ENCODE assay signal across 1 cellular context in the genomic region with DNA sequence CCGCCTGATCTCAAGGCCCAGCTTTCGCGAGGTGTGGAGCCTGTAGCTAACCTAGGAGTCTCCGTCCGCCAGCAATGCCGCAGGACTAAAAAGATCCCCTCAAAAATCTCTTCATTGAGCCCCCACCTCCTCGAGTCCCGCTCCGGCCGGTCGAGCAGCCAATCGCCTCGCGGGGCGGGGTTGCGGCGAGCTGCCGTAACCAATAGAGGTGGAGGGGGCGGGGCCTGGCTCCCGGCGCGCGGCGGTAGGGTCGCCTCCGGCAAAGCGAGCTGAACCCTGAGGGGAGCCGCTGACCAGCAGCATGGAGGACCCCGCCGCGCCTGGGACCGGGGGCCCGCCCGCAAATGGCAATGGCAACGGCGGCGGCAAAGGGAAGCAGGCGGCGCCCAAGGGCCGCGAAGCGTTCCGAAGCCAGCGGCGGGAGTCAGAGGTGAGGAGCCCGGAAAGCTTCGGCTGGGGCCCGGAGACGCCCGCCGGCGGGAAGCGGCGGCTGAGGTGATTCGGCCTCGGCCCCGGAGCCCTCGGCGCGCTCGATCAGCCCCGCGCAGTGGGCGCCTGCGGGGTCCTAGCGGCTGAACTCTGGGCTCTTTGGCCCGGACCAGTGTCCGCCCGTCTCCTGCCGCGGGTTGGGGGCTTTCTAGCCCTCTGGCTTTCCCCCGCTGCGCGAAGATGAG.
TF ChIP-seq lines count a peak whose summit lies in the region.

Gene STRIP2 (plus strand): TSS at position 261 of the 674 bp plus-strand sequence. CDS start 41 bp downstream, at position 302.

TF ChIP-seq in K562, 482 proteins besides CTCF, POLR2A, EP300 and RAD21 (continued from another document and continues in another):
- TF ChIP-seq NR2C1 (IDR thresholded peaks at IDR 0.05) (no peak), NR2C1 (tag; IDR thresholded peaks at IDR 0.05) (no peak), MEF2D (tag; conservative IDR thresholded peaks at IDR 0.05; ENCODE audit: low read depth) (no peak), CREM (IDR thresholded peaks at IDR 0.05; ENCODE audit: low read depth) (peak; percentile 55), PHB2 (IDR thresholded peaks at IDR 0.05; ENCODE audit: low read depth) (no peak), CBX2 (IDR thresholded peaks at IDR 0.05; ENCODE audit: insufficient read depth, low read length, poor library complexity, severe bottlenecking) (no peak), GATAD2A (IDR thresholded peaks at IDR 0.05) (peak; percentile 92), ZNF507 (tag; conservative IDR thresholded peaks at IDR 0.05) (no peak), TBP (optimal IDR thresholded peaks at IDR 0.05; ENCODE audit: low read depth, low read length) (peak; percentile 94), TAF15 (IDR thresholded peaks at IDR 0.05; ENCODE audit: low read depth, low read length) (no peak), ZBTB17 (CRISPR knock-in tag; IDR thresholded peaks at IDR 0.05) (peak; percentile 81; the same call in 1 of the 2 replicates), THAP7 (CRISPR knock-in tag; IDR thresholded peaks at IDR 0.05) (no peak), KLF10 (CRISPR knock-in tag; IDR thresholded peaks at IDR 0.05) (no peak), RERE (CRISPR knock-in tag; IDR thresholded peaks at IDR 0.05; ENCODE audit: borderline replicate concordance) (no peak), CBX3 (IDR thresholded peaks at IDR 0.05; ENCODE audit: borderline replicate concordance in 1 of 2, low read length in 2 of 2) (0 out of 3 replicates have a peak, but pooled peaks of 1 of the 2 experiments have one; percentile 32), BMI1 (IDR thresholded peaks at IDR 0.05; ENCODE audit: low read length) (no peak), ZNF184 (CRISPR knock-in tag; IDR thresholded peaks at IDR 0.05) (no peak), ZFP30 (CRISPR knock-in tag; IDR thresholded peaks at IDR 0.05; ENCODE audit: borderline replicate concordance) (no peak), ZNF140 (CRISPR knock-in tag; IDR thresholded peaks at IDR 0.05) (no peak), SP1 (CRISPR knock-in tag; IDR thresholded peaks at IDR 0.05) (peak; percentile 100), MBD2 (IDR thresholded peaks at IDR 0.05; ENCODE audit: borderline replicate concordance, low read depth) (peak; percentile 89; the same call in 1 of the 2 replicates), MYNN (IDR thresholded peaks at IDR 0.05) (no peak), MYNN (CRISPR knock-in tag; IDR thresholded peaks at IDR 0.05) (no peak), U2AF1 (optimal IDR thresholded peaks at IDR 0.05; ENCODE audit: low read depth, low read length) (peak; percentile 98), BHLHE40 (IDR thresholded peaks at IDR 0.05; ENCODE audit: low read length) (no peak; the same call in 1 of the 2 replicates), FOXK2 (conservative IDR thresholded peaks at IDR 0.05 in 1 of 2, IDR thresholded peaks at IDR 0.05 in 1 of 2; ENCODE audit: low read depth in 2 of 2) (peak in 1 of 2 experiments; percentile 95; a peak in 2 of 4 replicates), SMARCE1 (IDR thresholded peaks at IDR 0.05) (no peak)
- TF ChIP-seq, protein P1, sequence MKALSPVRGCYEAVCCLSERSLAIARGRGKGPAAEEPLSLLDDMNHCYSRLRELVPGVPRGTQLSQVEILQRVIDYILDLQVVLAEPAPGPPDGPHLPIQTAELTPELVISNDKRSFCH (CRISPR knock-in tag; IDR thresholded peaks at IDR 0.05): no peak
- TF ChIP-seq, protein P1 (tag; IDR thresholded peaks at IDR 0.05): peak; percentile 71; the same call in 1 of the 2 replicates
- TF ChIP-seq, protein P2, sequence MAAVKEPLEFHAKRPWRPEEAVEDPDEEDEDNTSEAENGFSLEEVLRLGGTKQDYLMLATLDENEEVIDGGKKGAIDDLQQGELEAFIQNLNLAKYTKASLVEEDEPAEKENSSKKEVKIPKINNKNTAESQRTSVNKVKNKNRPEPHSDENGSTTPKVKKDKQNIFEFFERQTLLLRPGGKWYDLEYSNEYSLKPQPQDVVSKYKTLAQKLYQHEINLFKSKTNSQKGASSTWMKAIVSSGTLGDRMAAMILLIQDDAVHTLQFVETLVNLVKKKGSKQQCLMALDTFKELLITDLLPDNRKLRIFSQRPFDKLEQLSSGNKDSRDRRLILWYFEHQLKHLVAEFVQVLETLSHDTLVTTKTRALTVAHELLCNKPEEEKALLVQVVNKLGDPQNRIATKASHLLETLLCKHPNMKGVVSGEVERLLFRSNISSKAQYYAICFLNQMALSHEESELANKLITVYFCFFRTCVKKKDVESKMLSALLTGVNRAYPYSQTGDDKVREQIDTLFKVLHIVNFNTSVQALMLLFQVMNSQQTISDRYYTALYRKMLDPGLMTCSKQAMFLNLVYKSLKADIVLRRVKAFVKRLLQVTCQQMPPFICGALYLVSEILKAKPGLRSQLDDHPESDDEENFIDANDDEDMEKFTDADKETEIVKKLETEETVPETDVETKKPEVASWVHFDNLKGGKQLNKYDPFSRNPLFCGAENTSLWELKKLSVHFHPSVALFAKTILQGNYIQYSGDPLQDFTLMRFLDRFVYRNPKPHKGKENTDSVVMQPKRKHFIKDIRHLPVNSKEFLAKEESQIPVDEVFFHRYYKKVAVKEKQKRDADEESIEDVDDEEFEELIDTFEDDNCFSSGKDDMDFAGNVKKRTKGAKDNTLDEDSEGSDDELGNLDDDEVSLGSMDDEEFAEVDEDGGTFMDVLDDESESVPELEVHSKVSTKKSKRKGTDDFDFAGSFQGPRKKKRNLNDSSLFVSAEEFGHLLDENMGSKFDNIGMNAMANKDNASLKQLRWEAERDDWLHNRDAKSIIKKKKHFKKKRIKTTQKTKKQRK (IDR thresholded peaks at IDR 0.05; ENCODE audit: borderline replicate concordance, low read depth, low read length): no peak
- TF ChIP-seq, protein P3, sequence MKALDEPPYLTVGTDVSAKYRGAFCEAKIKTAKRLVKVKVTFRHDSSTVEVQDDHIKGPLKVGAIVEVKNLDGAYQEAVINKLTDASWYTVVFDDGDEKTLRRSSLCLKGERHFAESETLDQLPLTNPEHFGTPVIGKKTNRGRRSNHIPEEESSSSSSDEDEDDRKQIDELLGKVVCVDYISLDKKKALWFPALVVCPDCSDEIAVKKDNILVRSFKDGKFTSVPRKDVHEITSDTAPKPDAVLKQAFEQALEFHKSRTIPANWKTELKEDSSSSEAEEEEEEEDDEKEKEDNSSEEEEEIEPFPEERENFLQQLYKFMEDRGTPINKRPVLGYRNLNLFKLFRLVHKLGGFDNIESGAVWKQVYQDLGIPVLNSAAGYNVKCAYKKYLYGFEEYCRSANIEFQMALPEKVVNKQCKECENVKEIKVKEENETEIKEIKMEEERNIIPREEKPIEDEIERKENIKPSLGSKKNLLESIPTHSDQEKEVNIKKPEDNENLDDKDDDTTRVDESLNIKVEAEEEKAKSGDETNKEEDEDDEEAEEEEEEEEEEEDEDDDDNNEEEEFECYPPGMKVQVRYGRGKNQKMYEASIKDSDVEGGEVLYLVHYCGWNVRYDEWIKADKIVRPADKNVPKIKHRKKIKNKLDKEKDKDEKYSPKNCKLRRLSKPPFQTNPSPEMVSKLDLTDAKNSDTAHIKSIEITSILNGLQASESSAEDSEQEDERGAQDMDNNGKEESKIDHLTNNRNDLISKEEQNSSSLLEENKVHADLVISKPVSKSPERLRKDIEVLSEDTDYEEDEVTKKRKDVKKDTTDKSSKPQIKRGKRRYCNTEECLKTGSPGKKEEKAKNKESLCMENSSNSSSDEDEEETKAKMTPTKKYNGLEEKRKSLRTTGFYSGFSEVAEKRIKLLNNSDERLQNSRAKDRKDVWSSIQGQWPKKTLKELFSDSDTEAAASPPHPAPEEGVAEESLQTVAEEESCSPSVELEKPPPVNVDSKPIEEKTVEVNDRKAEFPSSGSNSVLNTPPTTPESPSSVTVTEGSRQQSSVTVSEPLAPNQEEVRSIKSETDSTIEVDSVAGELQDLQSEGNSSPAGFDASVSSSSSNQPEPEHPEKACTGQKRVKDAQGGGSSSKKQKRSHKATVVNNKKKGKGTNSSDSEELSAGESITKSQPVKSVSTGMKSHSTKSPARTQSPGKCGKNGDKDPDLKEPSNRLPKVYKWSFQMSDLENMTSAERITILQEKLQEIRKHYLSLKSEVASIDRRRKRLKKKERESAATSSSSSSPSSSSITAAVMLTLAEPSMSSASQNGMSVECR (CRISPR knock-in tag; IDR thresholded peaks at IDR 0.05): peak; percentile 87
- TF ChIP-seq, protein P4, sequence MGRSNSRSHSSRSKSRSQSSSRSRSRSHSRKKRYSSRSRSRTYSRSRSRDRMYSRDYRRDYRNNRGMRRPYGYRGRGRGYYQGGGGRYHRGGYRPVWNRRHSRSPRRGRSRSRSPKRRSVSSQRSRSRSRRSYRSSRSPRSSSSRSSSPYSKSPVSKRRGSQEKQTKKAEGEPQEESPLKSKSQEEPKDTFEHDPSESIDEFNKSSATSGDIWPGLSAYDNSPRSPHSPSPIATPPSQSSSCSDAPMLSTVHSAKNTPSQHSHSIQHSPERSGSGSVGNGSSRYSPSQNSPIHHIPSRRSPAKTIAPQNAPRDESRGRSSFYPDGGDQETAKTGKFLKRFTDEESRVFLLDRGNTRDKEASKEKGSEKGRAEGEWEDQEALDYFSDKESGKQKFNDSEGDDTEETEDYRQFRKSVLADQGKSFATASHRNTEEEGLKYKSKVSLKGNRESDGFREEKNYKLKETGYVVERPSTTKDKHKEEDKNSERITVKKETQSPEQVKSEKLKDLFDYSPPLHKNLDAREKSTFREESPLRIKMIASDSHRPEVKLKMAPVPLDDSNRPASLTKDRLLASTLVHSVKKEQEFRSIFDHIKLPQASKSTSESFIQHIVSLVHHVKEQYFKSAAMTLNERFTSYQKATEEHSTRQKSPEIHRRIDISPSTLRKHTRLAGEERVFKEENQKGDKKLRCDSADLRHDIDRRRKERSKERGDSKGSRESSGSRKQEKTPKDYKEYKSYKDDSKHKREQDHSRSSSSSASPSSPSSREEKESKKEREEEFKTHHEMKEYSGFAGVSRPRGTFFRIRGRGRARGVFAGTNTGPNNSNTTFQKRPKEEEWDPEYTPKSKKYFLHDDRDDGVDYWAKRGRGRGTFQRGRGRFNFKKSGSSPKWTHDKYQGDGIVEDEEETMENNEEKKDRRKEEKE (IDR thresholded peaks at IDR 0.05; ENCODE audit: borderline replicate concordance in 1 of 2, control insufficient read depth in 1 of 2, low read depth in 2 of 2, low read length in 1 of 2): no peak
- TF ChIP-seq, protein P5, sequence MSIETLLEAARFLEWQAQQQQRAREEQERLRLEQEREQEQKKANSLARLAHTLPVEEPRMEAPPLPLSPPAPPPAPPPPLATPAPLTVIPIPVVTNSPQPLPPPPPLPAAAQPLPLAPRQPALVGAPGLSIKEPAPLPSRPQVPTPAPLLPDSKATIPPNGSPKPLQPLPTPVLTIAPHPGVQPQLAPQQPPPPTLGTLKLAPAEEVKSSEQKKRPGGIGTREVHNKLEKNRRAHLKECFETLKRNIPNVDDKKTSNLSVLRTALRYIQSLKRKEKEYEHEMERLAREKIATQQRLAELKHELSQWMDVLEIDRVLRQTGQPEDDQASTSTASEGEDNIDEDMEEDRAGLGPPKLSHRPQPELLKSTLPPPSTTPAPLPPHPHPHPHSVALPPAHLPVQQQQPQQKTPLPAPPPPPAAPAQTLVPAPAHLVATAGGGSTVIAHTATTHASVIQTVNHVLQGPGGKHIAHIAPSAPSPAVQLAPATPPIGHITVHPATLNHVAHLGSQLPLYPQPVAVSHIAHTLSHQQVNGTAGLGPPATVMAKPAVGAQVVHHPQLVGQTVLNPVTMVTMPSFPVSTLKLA (conservative IDR thresholded peaks at IDR 0.05): peak; percentile 45 to 87; a peak in 3 of 4 replicates
